17 cellular contexts compared by ENCODE assay signal in the genomic region with DNA sequence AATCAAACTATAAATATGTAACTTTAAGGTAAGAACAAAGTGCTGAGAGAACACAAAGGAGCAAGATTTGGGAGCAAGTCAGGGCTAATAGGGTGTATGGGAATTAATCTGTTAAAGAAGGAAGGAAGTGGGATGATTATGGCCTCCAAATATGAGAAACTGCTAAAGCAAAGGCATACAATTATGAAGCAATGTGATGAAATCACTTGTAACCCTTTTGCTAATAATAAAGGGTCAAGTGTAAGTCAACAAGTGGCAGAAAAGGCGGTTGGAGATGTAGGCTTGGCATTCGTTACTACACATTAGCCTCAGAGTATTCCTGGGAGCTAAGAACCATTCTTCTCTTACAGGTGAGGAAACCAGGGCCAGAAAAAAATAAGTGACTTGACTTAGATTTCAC.
"Had no signal": no experiment of that assay in that cellular context is flagged by ENCODE, and none has a peak within 500 bp of the region (broad histone marks: within the 10 kb centered on the region; RNA-seq: fewer than 3 reads in every experiment).

No MANE protein-coding gene starts in this region.

- H3K4me1 Mint-ChIP-seq: immature natural killer cell; natural killer cell; stimulated activated naive B cell treated with anti-CD40 and anti-IgM and Interleukin-4, amounts not matched to agents 10 μg/mL and 1 μg/mL and 100 μg/mL, for 72 hours had no signal

- H3K27ac Mint-ChIP-seq: immature natural killer cell; natural killer cell; stimulated activated naive B cell treated with anti-CD40 and anti-IgM and Interleukin-4, amounts not matched to agents 10 μg/mL and 1 μg/mL and 100 μg/mL, for 72 hours; type B pancreatic cell had no signal

- H3K36me3 Mint-ChIP-seq: immature natural killer cell; stimulated activated naive B cell treated with anti-CD40 and anti-IgM and Interleukin-4, amounts not matched to agents 10 μg/mL and 1 μg/mL and 100 μg/mL, for 72 hours; type B pancreatic cell had no signal

- DNase-seq: activated CD4-positive, alpha-beta T cell treated with anti-CD3 and anti-CD28 coated beads, Interleukin-2, amount 50 U/mL, for 4 hours; activated CD4-positive, CD25-positive, alpha-beta regulatory T cell treated with anti-CD3 and anti-CD28 coated beads, Interleukin-2, amount 50 U/mL, for 72 hours; activated gamma-delta T cell treated with Interleukin-2 at 50 U/mL for 16 hours; activated T-cell treated with anti-CD3 and anti-CD28 coated beads, Interleukin-2, amount 50 U/mL, for 48 hours; caudate nucleus; cortex of kidney; effector CD8-positive, alpha-beta T cell; immature natural killer cell; left colon; mucosa of descending colon; natural killer cell; psoas muscle; sigmoid colon; stimulated activated CD4-positive, alpha-beta T cell treated with anti-CD3 and anti-CD28 coated beads, Interleukin-2, amount 100 ng/mL, for 24 hours; stimulated activated naive B cell treated with anti-CD40 and anti-IgM and Interleukin-4, amounts not matched to agents 10 μg/mL and 1 μg/mL and 100 μg/mL, for 72 hours had no signal

- H3K9me3 ChIP-seq: ascending aorta, mucosa of descending colon, psoas muscle, sigmoid colon had no signal

- H3K4me1 ChIP-seq: ascending aorta, psoas muscle, sigmoid colon had no signal

- H3K27ac ChIP-seq: ascending aorta, psoas muscle, sigmoid colon had no signal

- H3K9me3 Mint-ChIP-seq: stimulated activated naive B cell treated with anti-CD40 and anti-IgM and Interleukin-4, amounts not matched to agents 10 μg/mL and 1 μg/mL and 100 μg/mL, for 72 hours had no signal

- ATAC-seq: left colon; mucosa of descending colon; natural killer cell; psoas muscle; stimulated activated naive B cell treated with anti-CD40 and anti-IgM and Interleukin-4, amounts not matched to agents 10 μg/mL and 1 μg/mL and 100 μg/mL, for 72 hours had no signal

- H3K27me3 ChIP-seq: ascending aorta, sigmoid colon had no signal

- H3K4me3 ChIP-seq: ascending aorta, mucosa of descending colon, psoas muscle, sigmoid colon had no signal

- H3K4me3 Mint-ChIP-seq: immature natural killer cell; natural killer cell; stimulated activated naive B cell treated with anti-CD40 and anti-IgM and Interleukin-4, amounts not matched to agents 10 μg/mL and 1 μg/mL and 100 μg/mL, for 72 hours; type B pancreatic cell had no signal

- H3K36me3 ChIP-seq: ascending aorta, sigmoid colon had no signal

- H3K27me3 Mint-ChIP-seq: stimulated activated naive B cell treated with anti-CD40 and anti-IgM and Interleukin-4, amounts not matched to agents 10 μg/mL and 1 μg/mL and 100 μg/mL, for 72 hours had no signal
